ENCODE assay signal across 30 cellular contexts in the genomic region with DNA sequence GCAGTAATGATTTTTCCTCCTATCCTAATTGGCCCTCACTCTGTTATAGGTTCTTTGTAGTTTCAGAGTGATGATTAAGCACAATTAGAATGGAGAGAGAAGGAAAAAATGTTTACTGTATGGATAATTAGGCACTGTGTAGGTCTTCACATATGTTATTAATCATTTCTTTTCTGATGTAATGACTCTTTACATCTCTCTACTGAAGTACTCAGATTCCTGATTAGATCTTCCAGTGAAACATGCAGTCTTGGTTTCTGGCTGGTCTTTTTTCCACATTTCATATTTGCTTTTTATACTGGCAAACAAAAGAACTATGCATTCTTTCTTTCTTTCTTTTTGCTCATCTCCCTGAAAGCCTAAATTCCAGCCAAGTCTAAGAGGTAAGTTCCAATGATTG.
"Had no signal": no experiment of that assay in that cellular context is flagged by ENCODE, and none has a peak within 500 bp of the region (broad histone marks: within the 10 kb centered on the region; RNA-seq: fewer than 3 reads in every experiment).

No MANE protein-coding gene starts in this region.

- DNase-seq: cortex of kidney; effector memory CD8-positive, alpha-beta T cell; erythroblast; esophagus squamous epithelium; foreskin melanocyte; glutamatergic neuron; heart right ventricle; hippocampal formation; immature natural killer cell; islet precursor cell; kidney glomerular epithelial cell; left colon; left ventricle myocardium inferior; lower lobe of right lung; naive thymus-derived CD8-positive, alpha-beta T cell; occipital lobe; ovary; posterior cingulate gyrus; psoas muscle; right cardiac atrium; sigmoid colon; spleen; stimulated activated CD4-positive, alpha-beta T cell treated with anti-CD3 and anti-CD28 coated beads, Interleukin-4, amount 100 ng/mL, for 4 hours; stimulated activated naive CD8-positive, alpha-beta T cell treated with anti-CD3 and anti-CD28 coated beads, Interleukin-15, Interleukin-2, amounts not matched to agents 100 U/mL and 50 U/mL, for 24 hours; substantia nigra; testis; tibial artery had no signal

- H3K4me1 Mint-ChIP-seq: immature natural killer cell; naive thymus-derived CD8-positive, alpha-beta T cell; stimulated activated memory B cell treated with anti-CD40 and anti-IgM and Interleukin-4, amounts not matched to agents 10 μg/mL and 1 μg/mL and 100 μg/mL, for 72 hours had no signal

- H3K4me3 Mint-ChIP-seq: effector memory CD8-positive, alpha-beta T cell; immature natural killer cell; naive thymus-derived CD8-positive, alpha-beta T cell; stimulated activated memory B cell treated with anti-CD40 and anti-IgM and Interleukin-4, amounts not matched to agents 10 μg/mL and 1 μg/mL and 100 μg/mL, for 72 hours; type B pancreatic cell had no signal

- H3K27me3 Mint-ChIP-seq: effector memory CD8-positive, alpha-beta T cell; naive thymus-derived CD8-positive, alpha-beta T cell; stimulated activated memory B cell treated with anti-CD40 and anti-IgM and Interleukin-4, amounts not matched to agents 10 μg/mL and 1 μg/mL and 100 μg/mL, for 72 hours; type B pancreatic cell had no signal

- H3K9me3 Mint-ChIP-seq: type B pancreatic cell had no signal

- FAIRE-seq: endometrium had no signal

- ATAC-seq: effector memory CD8-positive, alpha-beta T cell; heart right ventricle; left colon; lower lobe of right lung; naive thymus-derived CD8-positive, alpha-beta T cell; psoas muscle; right cardiac atrium; stimulated activated memory B cell treated with anti-CD40 and anti-IgM and Interleukin-4, amounts not matched to agents 10 μg/mL and 1 μg/mL and 100 μg/mL, for 72 hours; stimulated activated naive CD8-positive, alpha-beta T cell treated with anti-CD3 and anti-CD28 coated beads, Interleukin-15, Interleukin-2, amounts not matched to agents 100 U/mL and 50 U/mL, for 24 hours had no signal

- H3K4me3 ChIP-seq: esophagus squamous epithelium, heart right ventricle, left ventricle myocardium inferior, lower lobe of right lung, ovary, psoas muscle, sigmoid colon, spleen, testis, tibial artery had no signal

- H3K27ac Mint-ChIP-seq: effector memory CD8-positive, alpha-beta T cell; immature natural killer cell; naive thymus-derived CD8-positive, alpha-beta T cell; stimulated activated memory B cell treated with anti-CD40 and anti-IgM and Interleukin-4, amounts not matched to agents 10 μg/mL and 1 μg/mL and 100 μg/mL, for 72 hours; type B pancreatic cell had no signal

- H3K36me3 ChIP-seq: esophagus squamous epithelium, heart right ventricle, left ventricle myocardium inferior, lower lobe of right lung, ovary, sigmoid colon, spleen, tibial artery had no signal

- H3K4me1 ChIP-seq: esophagus squamous epithelium, heart right ventricle, left ventricle myocardium inferior, lower lobe of right lung, psoas muscle, sigmoid colon, spleen, testis, tibial artery had no signal

- H3K27ac ChIP-seq: esophagus squamous epithelium, heart right ventricle, left ventricle myocardium inferior, lower lobe of right lung, ovary, psoas muscle, sigmoid colon, spleen, testis, tibial artery had no signal

- H3K27me3 ChIP-seq: esophagus squamous epithelium, heart right ventricle, ovary, sigmoid colon, spleen, testis, tibial artery had no signal

- H3K9me3 ChIP-seq: esophagus squamous epithelium, heart right ventricle, left ventricle myocardium inferior, lower lobe of right lung, ovary, psoas muscle, sigmoid colon, testis, tibial artery had no signal

- H3K36me3 Mint-ChIP-seq: immature natural killer cell; naive thymus-derived CD8-positive, alpha-beta T cell; stimulated activated memory B cell treated with anti-CD40 and anti-IgM and Interleukin-4, amounts not matched to agents 10 μg/mL and 1 μg/mL and 100 μg/mL, for 72 hours; type B pancreatic cell had no signal
